In genomic region chr6:74091133-74091793, GRCh38 we compare ENCODE assay signal across 8 cellular contexts.
DNase-seq lines count a peak whose midpoint lies in the region; ATAC-seq and TF ChIP-seq lines count a peak whose summit lies in the region.

No MANE protein-coding gene starts in this region.

- H3K9ac ChIP-seq in rectal smooth muscle tissue (ENCODE audit: low read length): no peak overlapping the region

- POLR2A ChIA-PET in BJ (lab: Charles Lee): no interaction called here

- H3K4me3 ChIP-seq in BJ (ENCODE audit: low read depth, low read length): no peak overlapping the region
- no peak overlapping the region for H3K4me3 ChIP-seq in rectal smooth muscle tissue (ENCODE audit: low read length)

- no peaks in the 10 kb centered on the region for H3K27me3 ChIP-seq in BJ (ENCODE audit: control insufficient read depth, insufficient read depth, low read length)
- H3K27me3 ChIP-seq in rectal smooth muscle tissue (ENCODE audit: control insufficient read depth, insufficient read depth, low read length): no peaks in the 10 kb centered on the region

- H3K36me3 ChIP-seq in BJ (ENCODE audit: control insufficient read depth, insufficient read depth, low read length) (no peaks in the 10 kb centered on the region), rectal smooth muscle tissue (ENCODE audit: control insufficient read depth, insufficient read depth, low read length) (no peaks in the 10 kb centered on the region)

- CTCF ChIA-PET in BJ (lab: Yijun Ruan, JAX): interaction anchor here (0.6 to 4.0 kb wide), 37 partner anchors 8 to 1238 kb away, joined by 3 to 58 read pairs (median 4); partner anchors contain the start of gene COL12A1

- peak; percentile 62 for TF ChIP-seq CTCF in BJ (IDR thresholded peaks at IDR 0.05; ENCODE audit: insufficient read depth, low read depth, low read length)

- DNase-seq in BJ (ENCODE audit: low read depth) (no peak), HuH-7.5 (ENCODE audit: low spot score) (peak; percentile 15), SK-N-DZ (ENCODE audit: low spot score) (peak; percentile 45), foreskin melanocyte (peak; percentile 45), NCI-H2227 (lab: John Stamatoyannopoulos, UW; ENCODE audit: unreplicated experiment) (no peak)

- peak overlapping the region; percentile 51 for H3K27ac ChIP-seq in rectal smooth muscle tissue (ENCODE audit: low read depth, low read length)

- ATAC-seq in GM18907 (IDR thresholded peaks at IDR 0.05; ENCODE audit: unreplicated experiment): peak; percentile 65
- ATAC-seq in GM21528 (IDR thresholded peaks at IDR 0.05; ENCODE audit: low FRiP score, unreplicated experiment): no peak

- peaks cover 10% of the 10 kb centered on the region for H3K4me1 ChIP-seq in rectal smooth muscle tissue (ENCODE audit: control insufficient read depth, insufficient read depth, low read length)

Comparison
In these comparisons a context has a peak if more than half of its experiments do, and no peak if none do; other contexts are left out.
1. DNase-seq: peak in HuH-7.5 (single experiment), SK-N-DZ (single experiment) and foreskin melanocyte (single experiment); none in BJ (single experiment) and NCI-H2227 (single experiment).